In genomic region chr12:43338848-43339526, GRCh38 we compare ENCODE assay signal across 8 cellular contexts.
DNase-seq lines count a peak whose midpoint lies in the region; ATAC-seq and TF ChIP-seq lines count a peak whose summit lies in the region.

No MANE protein-coding gene starts in this region.

- no peaks in the 10 kb centered on the region for H3F3A ChIP-seq in GM23338 (replicated peaks; ENCODE audit: low read depth)

- peaks cover 8% of the 10 kb centered on the region for H3K36me3 Mint-ChIP-seq in GM23338 (ENCODE audit: low read depth)

- no peaks in the 10 kb centered on the region for H3K9me2 ChIP-seq in GM23338 (ENCODE audit: insufficient read depth)

- intact Hi-C loops in heart left ventricle (cut with DNase I): loop anchor here in 9 of 10 donors (1.0 to 10.0 kb wide), 10 partner anchors 750 to 1214 kb away; partner anchors contain the start of gene PRICKLE1 (in 7 of the 9)

- H3K4me1 ChIP-seq in GM23338 (ENCODE audit: insufficient read depth) (no peaks in the 10 kb centered on the region; the same call in 1 of the 2 replicates), heart left ventricle (peaks cover 0 to 16% (median 8%) of the 10 kb centered on the region in 12 donors)

- H3K27ac ChIP-seq in GM23338 (ENCODE audit: low read depth) (no peak overlapping the region), heart left ventricle (peak overlapping the region in 9 of 12 donors; percentile 12 to 58 (median 47))

- peaks cover 16% of the 10 kb centered on the region for H3K4me1 Mint-ChIP-seq in GM23338

- H3K27me3 ChIP-seq in GM06990 (replicated peaks; ENCODE audit: control insufficient read depth, insufficient read depth, low read length) (no peaks in the 10 kb centered on the region), GM23338 (ENCODE audit: insufficient read depth) (no peaks in the 10 kb centered on the region), heart left ventricle (no peaks in the 10 kb centered on the region)

- no peak for TF ChIP-seq POLR2A in heart left ventricle (IDR thresholded peaks at IDR 0.05)

- peak; percentile 93 for ATAC-seq in GM23338
- peak; percentile 86 for ATAC-seq in SK-N-SH treated with all-trans-retinoic acid at 6 μM for 48 hours
- peak; percentile 74 to 99 (median 98) for ATAC-seq in heart left ventricle

- H3K4me2 ChIP-seq in GM23338: no peak overlapping the region

- in situ Hi-C loops in KBM-7 (cut with MboI; ENCODE audit: low pct_unique_long_range_greater_than_20kb, low sequenced_read_pairs): no loop called here

- H2AFZ ChIP-seq in GM23338: no peak overlapping the region

- H3K9me3 ChIP-seq in heart left ventricle: peaks cover 0 to under 1% (median 0%) of the 10 kb centered on the region in 12 donors

- H3K4me3 ChIP-seq in GM06990 (replicated peaks; ENCODE audit: low read depth, low read length): no peak overlapping the region
- H3K4me3 ChIP-seq in GM23338: no peak overlapping the region
- H3K4me3 ChIP-seq in heart left ventricle: no peak overlapping the region

- no peak overlapping the region for H3K27ac Mint-ChIP-seq in GM23338

- DNase-seq in GM06990 (ENCODE audit: extremely low read depth, insufficient read length): peak; percentile 15
- peak; percentile 78 for DNase-seq in GM23338 (ENCODE audit: low spot score)
- peak; percentile 61 for DNase-seq in KBM-7
- DNase-seq in heart left ventricle: peak in 1 of 5 donors; percentile 22
- peak; percentile 80 for DNase-seq in smooth muscle cell of the brain vasculature (ENCODE audit: low read depth, low spot score)
- no peak for DNase-seq in activated naive CD4-positive, alpha-beta T cell (lab: John Stamatoyannopoulos, UW)
- DNase-seq in hippocampal formation (lab: John Stamatoyannopoulos, UW): no peak

- no peaks in the 10 kb centered on the region for H3K79me2 ChIP-seq in GM23338 (replicated peaks; ENCODE audit: insufficient read depth)

- no peaks in the 10 kb centered on the region for H3K36me3 ChIP-seq in GM06990 (ENCODE audit: control insufficient read depth, insufficient read depth, low read length)
- peaks cover 2% of the 10 kb centered on the region; the same call in 1 of the 2 replicates for H3K36me3 ChIP-seq in GM23338 (ENCODE audit: insufficient read depth)
- no peaks in the 10 kb centered on the region for H3K36me3 ChIP-seq in heart left ventricle

- peaks cover 2% of the 10 kb centered on the region for H3K27me3 Mint-ChIP-seq in GM23338 (ENCODE audit: insufficient read depth, low read depth, poor library complexity)

- H3K9me3 Mint-ChIP-seq in GM23338: peaks cover 9% of the 10 kb centered on the region

- peak; percentile 54 for TF ChIP-seq CTCF in GM06990 (IDR thresholded peaks at IDR 0.05; ENCODE audit: insufficient read depth, low read length, poor library complexity, severe bottlenecking)
- peak; percentile 87 to 90 for TF ChIP-seq CTCF in GM23338 (conservative IDR thresholded peaks at IDR 0.05; ENCODE audit: low read depth in 2 of 2)
- TF ChIP-seq CTCF in heart left ventricle (IDR thresholded peaks at IDR 0.05): peak in 11 of 12 donors; percentile 47 to 83 (median 70)

- H3K4me3 Mint-ChIP-seq in GM23338: no peak overlapping the region

- H4K20me1 ChIP-seq in GM23338 (replicated peaks; ENCODE audit: insufficient read depth): no peaks in the 10 kb centered on the region

TF ChIP-seq in GM23338, 12 proteins besides CTCF, POLR2A, EP300 and RAD21:
- TF ChIP-seq CREB1 (CRISPR knock-in tag; IDR thresholded peaks at IDR 0.05; ENCODE audit: low read depth) (peak; percentile 44; the same call in 1 of the 2 replicates), JUNB (IDR thresholded peaks at IDR 0.05; ENCODE audit: unreplicated experiment) (no peak)

TF ChIP-seq in SK-N-SH treated with all-trans-retinoic acid at 6 μM for 48 hours, 23 proteins besides CTCF, POLR2A, EP300 and RAD21 (continues in another document):
- TF ChIP-seq ZFP30 (CRISPR knock-in tag; IDR thresholded peaks at IDR 0.05): no peak
- peak; percentile 32 for TF ChIP-seq ISL1 (CRISPR knock-in tag; IDR thresholded peaks at IDR 0.05)
- TF ChIP-seq ZFP3 (CRISPR knock-in tag; IDR thresholded peaks at IDR 0.05): no peak
- TF ChIP-seq CREB5 (CRISPR knock-in tag; IDR thresholded peaks at IDR 0.05; ENCODE audit: low read depth): 0 out of 2 replicates have a peak, but pooled peaks have one; percentile 39
- no peak for TF ChIP-seq OSR1 (CRISPR knock-in tag; IDR thresholded peaks at IDR 0.05)
- TF ChIP-seq RARB (CRISPR knock-in tag; IDR thresholded peaks at IDR 0.05): no peak
- TF ChIP-seq ZC3H10 (CRISPR knock-in tag; IDR thresholded peaks at IDR 0.05): no peak
- TF ChIP-seq ZNF8 (CRISPR knock-in tag; IDR thresholded peaks at IDR 0.05): 0 out of 2 replicates have a peak, but pooled peaks have one; percentile 6
- no peak for TF ChIP-seq CSDC2 (CRISPR knock-in tag; IDR thresholded peaks at IDR 0.05)
- TF ChIP-seq CSRNP3 (CRISPR knock-in tag; IDR thresholded peaks at IDR 0.05): no peak
- TF ChIP-seq ARNTL (CRISPR knock-in tag; IDR thresholded peaks at IDR 0.05; ENCODE audit: borderline replicate concordance, low read depth): no peak
- TF ChIP-seq POU6F1 (CRISPR knock-in tag; IDR thresholded peaks at IDR 0.05; ENCODE audit: borderline replicate concordance, low read depth): no peak
- no peak for TF ChIP-seq ZNF565 (CRISPR knock-in tag; conservative IDR thresholded peaks at IDR 0.05; ENCODE audit: low read depth)
- peak; percentile 11; the same call in 1 of the 2 replicates for TF ChIP-seq TSHZ2 (CRISPR knock-in tag; IDR thresholded peaks at IDR 0.05)
- TF ChIP-seq ESRRG (CRISPR knock-in tag; IDR thresholded peaks at IDR 0.05): no peak

Comparison
In these comparisons a context has a peak if more than half of its experiments do, and no peak if none do; other contexts are left out.
1. DNase-seq: peak in GM06990 (single experiment), GM23338 (single experiment), KBM-7 (single experiment) and smooth muscle cell of the brain vasculature (single experiment); none in activated naive CD4-positive, alpha-beta T cell (0 of 4) and hippocampal formation (0 of 2).
2. Peak in every context shown above with its lines, with median percentiles within 50 percentile points of each other: CTCF ChIP-seq and ATAC-seq.